In the genomic region with DNA sequence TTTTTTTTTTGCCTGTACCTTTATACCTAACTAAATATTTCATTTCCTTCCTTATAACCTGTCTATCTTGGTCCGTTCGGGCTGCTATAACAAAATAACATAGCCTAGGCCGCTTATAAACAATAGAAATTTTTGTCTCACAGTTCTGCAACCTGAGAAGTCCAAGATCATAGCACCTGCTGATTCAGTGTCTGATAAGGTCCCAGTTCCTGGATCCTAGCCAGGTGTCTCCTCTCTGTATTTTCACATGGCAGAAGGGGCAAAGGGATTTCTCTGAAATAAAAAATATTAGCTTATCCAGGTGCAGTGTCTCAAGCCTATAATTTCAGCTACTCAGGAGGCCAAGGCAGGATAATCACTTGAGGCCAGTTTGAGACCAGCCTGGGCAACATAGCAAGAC, we compare ENCODE assay signal across 19 cellular contexts.
DNase-seq lines count a peak whose midpoint lies in the region; ATAC-seq and TF ChIP-seq lines count a peak whose summit lies in the region.
"Had no signal": no experiment of that assay in that cellular context is flagged by ENCODE, and none has a peak within 500 bp of the region (broad histone marks: within the 10 kb centered on the region; RNA-seq: fewer than 3 reads in every experiment).

No MANE protein-coding gene starts in this region.

- no peaks in the 10 kb centered on the region for H4K20me1 ChIP-seq in Karpas-422 (ENCODE audit: insufficient read depth, low read depth, low read length)

- H3K9me3 Mint-ChIP-seq in MCF 10A (ENCODE audit: unreplicated experiment), result no peaks in the 10 kb centered on the region

- TF ChIP-seq CTCF in MCF 10A (IDR thresholded peaks at IDR 0.05; ENCODE audit: unreplicated experiment) (no peak), breast epithelium (IDR thresholded peaks at IDR 0.05) (no peak), dorsolateral prefrontal cortex (IDR thresholded peaks at IDR 0.05 in 54 of 56, conservative IDR thresholded peaks at IDR 0.05 in 2 of 56; ENCODE audit: low read depth in 1 of 56, partially characterized antibody in 56 of 56) (no peak)

- no peak overlapping the region for H3K9ac ChIP-seq in Karpas-422 (ENCODE audit: low read length)

- peak; percentile 3 for DNase-seq in MCF 10A (ENCODE audit: unreplicated experiment)
- DNase-seq in breast epithelium (ENCODE audit: low spot score in 2 of 2), result no peak
- peak; percentile 21 for DNase-seq in Karpas-422
- peak; percentile 85 for DNase-seq in NCI-H510A treated with DMSO at 0.1 percent for 48 hours (lab: John Stamatoyannopoulos, UW)
- DNase-seq in SK-N-DZ (ENCODE audit: low spot score), result peak; percentile 48
- DNase-seq in dorsolateral prefrontal cortex, result no peak
- DNase-seq: DMS79, H7, HFFc6, KG1, NCI-H1694 treated with DMSO at 0.1 percent for 48 hours, NCI-H226, NCI-H69, SW 1271, T-helper 2 cell had no signal

- H3K27me3 Mint-ChIP-seq in MCF 10A (ENCODE audit: insufficient read depth, unreplicated experiment), result no peaks in the 10 kb centered on the region

- H3K9me3 ChIP-seq in breast epithelium, result no peaks in the 10 kb centered on the region
- peaks cover 25% of the 10 kb centered on the region for H3K9me3 ChIP-seq in Karpas-422 (ENCODE audit: low read length)

- H3K4me3 ChIP-seq in breast epithelium (no peak overlapping the region), Karpas-422 (ENCODE audit: low read length) (no peak overlapping the region), dorsolateral prefrontal cortex (no peak overlapping the region)

- H3K36me3 ChIP-seq in breast epithelium (no peaks in the 10 kb centered on the region), Karpas-422 (ENCODE audit: insufficient read depth, low read length) (no peaks in the 10 kb centered on the region)

- POLR2A ChIA-PET in MCF 10A (lab: Yijun Ruan, JAX), result no interaction called here

- no peak for TF ChIP-seq POLR2A in breast epithelium (IDR thresholded peaks at IDR 0.05)

- no peaks in the 10 kb centered on the region for H3K79me2 ChIP-seq in Karpas-422 (ENCODE audit: low read length)

- H3K4me1 Mint-ChIP-seq in MCF 10A (ENCODE audit: insufficient read depth, unreplicated experiment), result no peaks in the 10 kb centered on the region
- H3K4me1 Mint-ChIP-seq: CD14-positive monocyte had no signal

- no peaks in the 10 kb centered on the region for H3K9me2 ChIP-seq in Karpas-422 (replicated peaks; ENCODE audit: insufficient read depth, low read length)

- BruUV-seq in MCF 10A (replicated peaks; lab: Mats Ljungman, UMichigan), result no TSS peak

- H3K27ac ChIP-seq in breast epithelium (no peak overlapping the region), Karpas-422 (ENCODE audit: low read length) (no peak overlapping the region), dorsolateral prefrontal cortex (no peak overlapping the region)
- H3K27ac ChIP-seq: VCaP had no signal

- CTCF ChIA-PET in MCF 10A (lab: Yijun Ruan, JAX), result no interaction called here

- intact Hi-C loops in MCF 10A (cut with micrococcal nuclease) (no loop called here), breast epithelium (cut with DNase I; ENCODE audit: low total_unique reads) (no loop called here), dorsolateral prefrontal cortex (cut with DNase I) (no loop called here)

- H2AFZ ChIP-seq in Karpas-422 (ENCODE audit: low read length), result no peak overlapping the region

- ATAC-seq in GM19324 (IDR thresholded peaks at IDR 0.05; ENCODE audit: low FRiP score, unreplicated experiment) (no peak), GM21367 (IDR thresholded peaks at IDR 0.05; ENCODE audit: unreplicated experiment) (no peak)

- H3K27me3 ChIP-seq in breast epithelium, result no peaks in the 10 kb centered on the region
- no peaks in the 10 kb centered on the region for H3K27me3 ChIP-seq in Karpas-422 (ENCODE audit: low read length)
- no peaks in the 10 kb centered on the region for H3K27me3 ChIP-seq in dorsolateral prefrontal cortex

- H3K36me3 Mint-ChIP-seq in MCF 10A (ENCODE audit: insufficient read depth, unreplicated experiment), result no peaks in the 10 kb centered on the region
- H3K36me3 Mint-ChIP-seq: CD14-positive monocyte had no signal

- H3K27ac Mint-ChIP-seq in MCF 10A (ENCODE audit: low read depth, unreplicated experiment), result no peak overlapping the region
- H3K27ac Mint-ChIP-seq: CD14-positive monocyte, HFFc6 had no signal

- H3K4me1 ChIP-seq in breast epithelium (no peaks in the 10 kb centered on the region), Karpas-422 (ENCODE audit: low read length) (no peaks in the 10 kb centered on the region)

- no peak overlapping the region for H3K4me2 ChIP-seq in Karpas-422 (ENCODE audit: low read depth, low read length, poor library complexity, severe bottlenecking)

- no peak overlapping the region for H3K4me3 Mint-ChIP-seq in MCF 10A (ENCODE audit: unreplicated experiment)
- H3K4me3 Mint-ChIP-seq: CD14-positive monocyte, HFFc6 had no signal

Comparison
In these comparisons a context has a peak if more than half of its experiments do, and no peak if none do; other contexts are left out.
1. DNase-seq: peak in MCF 10A (single experiment), Karpas-422 (single experiment), NCI-H510A treated with DMSO at 0.1 percent for 48 hours (single experiment) and SK-N-DZ (single experiment); none in breast epithelium (0 of 2) and dorsolateral prefrontal cortex (0 of 10).